ENCODE assay signal across 8 cellular contexts in genomic region chr15:67838789-67839332, GRCh38. TPM values are rescaled to one million over a fixed set of nuclear protein-coding genes. Genes with fewer than 3 reads are reported as not detected.
DNase-seq lines count a peak whose midpoint lies in the region; ATAC-seq, FAIRE-seq and TF ChIP-seq lines count a peak whose summit lies in the region.

No MANE protein-coding gene starts in this region.

- peak overlapping the region in 2 of 3 donors; percentile 51 to 94 for H3K27ac Mint-ChIP-seq in CD4-positive, CD25-positive, alpha-beta regulatory T cell
- H3K27ac Mint-ChIP-seq in osteocyte (ENCODE audit: unreplicated experiment) = peak overlapping the region; percentile 93

- H3K9me3 ChIP-seq in CD4-positive, CD25-positive, alpha-beta regulatory T cell (ENCODE audit: control insufficient read depth in 2 of 2, low read length in 2 of 2) = no peaks in the 10 kb centered on the region
- H3K9me3 ChIP-seq in heart left ventricle = no peaks in the 10 kb centered on the region

- ATAC-seq in CD4-positive, CD25-positive, alpha-beta regulatory T cell (ENCODE audit: low read depth in 2 of 2) = no peak
- no peak for ATAC-seq in activated T-cell treated with anti-CD3 and anti-CD28 coated beads, Interleukin-2, amount 50 U/mL, for 4 hours
- ATAC-seq in heart left ventricle = peak; percentile 38 to 60 (median 58)
- ATAC-seq in HG02840 (IDR thresholded peaks at IDR 0.05; ENCODE audit: low FRiP score, unreplicated experiment) = no peak

- TF ChIP-seq RAD21 in Ishikawa (IDR thresholded peaks at IDR 0.05; ENCODE audit: low read depth) = no peak

- H3K4me3 ChIP-seq in CD4-positive, CD25-positive, alpha-beta regulatory T cell (ENCODE audit: low read depth, low read length) = peak overlapping the region; percentile 98
- H3K4me3 ChIP-seq in heart left ventricle = peak overlapping the region in 10 of 12 donors; percentile 56 to 97 (median 88)

- no peak for TF ChIP-seq EP300 in Ishikawa (IDR thresholded peaks at IDR 0.05; ENCODE audit: borderline replicate concordance)

- no peak for FAIRE-seq in RCC 7860 (lab: Jason Lieb, UNC)

- peak overlapping the region; percentile 93 for H3K27ac ChIP-seq in CD4-positive, CD25-positive, alpha-beta regulatory T cell (ENCODE audit: insufficient read depth, low read length, poor library complexity, severe bottlenecking)
- peak overlapping the region in 7 of 12 donors; percentile 12 to 99 (median 97) for H3K27ac ChIP-seq in heart left ventricle

- H3K36me3 ChIP-seq in CD4-positive, CD25-positive, alpha-beta regulatory T cell (ENCODE audit: control insufficient read depth, insufficient read depth, low read length) = no peaks in the 10 kb centered on the region
- H3K36me3 ChIP-seq in heart left ventricle = no peaks in the 10 kb centered on the region

- TF ChIP-seq CTCF in heart left ventricle (IDR thresholded peaks at IDR 0.05) = no peak
- no peak for TF ChIP-seq CTCF in osteocyte (IDR thresholded peaks at IDR 0.05)
- TF ChIP-seq CTCF in GM10266 (IDR thresholded peaks at IDR 0.05; ENCODE audit: control insufficient read depth, insufficient read depth, low read depth, missing control alignments) = no peak

- peak overlapping the region; percentile 68 to 98 (median 88) for H3K4me3 Mint-ChIP-seq in CD4-positive, CD25-positive, alpha-beta regulatory T cell
- peak overlapping the region; percentile 24 for H3K4me3 Mint-ChIP-seq in activated T-cell treated with anti-CD3 and anti-CD28 coated beads, Interleukin-2, amount 50 U/mL, for 4 hours
- peak overlapping the region; percentile 56 for H3K4me3 Mint-ChIP-seq in osteocyte (ENCODE audit: unreplicated experiment)

- WGBS in heart left ventricle, 4 donors = 4 to 13% (median 10%) methylated on average over 22 to 25 of the region's 25 CpGs

- no peak for TF ChIP-seq POLR2A in heart left ventricle (IDR thresholded peaks at IDR 0.05)

- peaks cover 62% of the 10 kb centered on the region for H3K27me3 Mint-ChIP-seq in CD4-positive, CD25-positive, alpha-beta regulatory T cell
- H3K27me3 Mint-ChIP-seq in activated T-cell treated with anti-CD3 and anti-CD28 coated beads, Interleukin-2, amount 50 U/mL, for 4 hours (ENCODE audit: low read depth) = peaks cover 23% of the 10 kb centered on the region
- peaks cover 28% of the 10 kb centered on the region for H3K27me3 Mint-ChIP-seq in osteocyte (ENCODE audit: unreplicated experiment)

- intact Hi-C loops in heart left ventricle (cut with DNase I) = loop anchor here (2.0 to 10.0 kb wide), 10 partner anchors 294 to 894 kb away; partner anchors contain the start of genes C15orf61 (in 6 of the 10), MAP2K5 (in 3 of the 10), AAGAB (in 1 of the 10) and IQCH (in 1 of the 10)

- H3K4me1 ChIP-seq in CD4-positive, CD25-positive, alpha-beta regulatory T cell (ENCODE audit: control insufficient read depth, insufficient read depth, low read length, poor library complexity, severe bottlenecking) = peaks cover 46% of the 10 kb centered on the region
- peaks cover 0 to 50% (median 40%) of the 10 kb centered on the region in 12 donors for H3K4me1 ChIP-seq in heart left ventricle

- H3K9me3 Mint-ChIP-seq in CD4-positive, CD25-positive, alpha-beta regulatory T cell = peaks cover 0 to 5% (median 0%) of the 10 kb centered on the region in 7 donors
- H3K9me3 Mint-ChIP-seq in activated T-cell treated with anti-CD3 and anti-CD28 coated beads, Interleukin-2, amount 50 U/mL, for 4 hours = no peaks in the 10 kb centered on the region
- H3K9me3 Mint-ChIP-seq in osteocyte (ENCODE audit: unreplicated experiment) = no peaks in the 10 kb centered on the region

- peaks cover 5% of the 10 kb centered on the region for H3K36me3 Mint-ChIP-seq in CD4-positive, CD25-positive, alpha-beta regulatory T cell
- H3K36me3 Mint-ChIP-seq in activated T-cell treated with anti-CD3 and anti-CD28 coated beads, Interleukin-2, amount 50 U/mL, for 4 hours (ENCODE audit: insufficient read depth) = no peaks in the 10 kb centered on the region
- no peaks in the 10 kb centered on the region for H3K36me3 Mint-ChIP-seq in osteocyte (ENCODE audit: unreplicated experiment)

- no peak for DNase-seq in CD4-positive, CD25-positive, alpha-beta regulatory T cell
- DNase-seq in activated T-cell treated with anti-CD3 and anti-CD28 coated beads, Interleukin-2, amount 50 U/mL, for 4 hours = no peak
- DNase-seq in heart left ventricle = peak in 4 of 5 donors; percentile 42 to 84 (median 70)
- no peak for DNase-seq in osteocyte (ENCODE audit: extremely low spot score, unreplicated experiment)
- no peak for DNase-seq in RCC 7860 (ENCODE audit: low spot score)
- DNase-seq in GM10266 (ENCODE audit: extremely low spot score) = no peak

- H3K27me3 ChIP-seq in CD4-positive, CD25-positive, alpha-beta regulatory T cell (ENCODE audit: control insufficient read depth, insufficient read depth, low read length) = peaks cover 6% of the 10 kb centered on the region
- peaks cover 4 to 24% (median 22%) of the 10 kb centered on the region in 9 donors for H3K27me3 ChIP-seq in heart left ventricle

- peaks cover 11 to 49% (median 22%) of the 10 kb centered on the region in 4 donors for H3K4me1 Mint-ChIP-seq in CD4-positive, CD25-positive, alpha-beta regulatory T cell
- peaks cover 36% of the 10 kb centered on the region for H3K4me1 Mint-ChIP-seq in activated T-cell treated with anti-CD3 and anti-CD28 coated beads, Interleukin-2, amount 50 U/mL, for 4 hours (ENCODE audit: low read depth)
- peaks cover 54% of the 10 kb centered on the region for H3K4me1 Mint-ChIP-seq in osteocyte (ENCODE audit: unreplicated experiment)

TF ChIP-seq in Ishikawa, 13 proteins besides CTCF, POLR2A, EP300 and RAD21:
- TF ChIP-seq NFIC (IDR thresholded peaks at IDR 0.05) (no peak), TEAD4 (IDR thresholded peaks at IDR 0.05) (no peak), FOXM1 (IDR thresholded peaks at IDR 0.05; ENCODE audit: borderline replicate concordance, low read depth) (no peak), USF1 (IDR thresholded peaks at IDR 0.05) (0 out of 2 replicates have a peak, but pooled peaks have one; percentile 33), EGR1 (IDR thresholded peaks at IDR 0.05) (no peak), TAF1 (IDR thresholded peaks at IDR 0.05; ENCODE audit: low read depth) (no peak), YY1 (IDR thresholded peaks at IDR 0.05; ENCODE audit: low read depth) (no peak), TCF12 (IDR thresholded peaks at IDR 0.05; ENCODE audit: low read depth) (no peak), MAX (IDR thresholded peaks at IDR 0.05) (peak; percentile 93), CEBPB (IDR thresholded peaks at IDR 0.05) (no peak)

RNA-seq across cellular contexts. Expression of gene RNU6-1, which starts 1.0 kb away (rescaled TPM):
- not detected for total RNA-seq in CD4-positive, CD25-positive, alpha-beta regulatory T cell
- polyA plus RNA-seq in CD4-positive, CD25-positive, alpha-beta regulatory T cell = not detected
- not detected for total RNA-seq in activated T-cell treated with anti-CD3 and anti-CD28 coated beads, Interleukin-2, amount 50 U/mL, for 4 hours
- total RNA-seq in heart left ventricle = not detected
- polyA plus RNA-seq in heart left ventricle = not detected
- total RNA-seq in osteocyte = not detected in 2 replicates

RNA-seq across cellular contexts. Expression of gene SKOR1, which starts 13.6 kb away (rescaled TPM):
- 2.5 TPM for total RNA-seq in CD4-positive, CD25-positive, alpha-beta regulatory T cell
- not detected for polyA plus RNA-seq in CD4-positive, CD25-positive, alpha-beta regulatory T cell
- total RNA-seq in activated T-cell treated with anti-CD3 and anti-CD28 coated beads, Interleukin-2, amount 50 U/mL, for 4 hours = under 1 TPM; 0.15 to 0.34 (median 0.33) TPM
- total RNA-seq in heart left ventricle (under 1 TPM in 7 of 9 donors, not detected in 2; 0.07 to 0.27 (median 0.18) TPM), osteocyte (0.42 and 0.48 TPM in 2 replicates)
- under 1 TPM; 0.23 to 0.26 TPM for polyA plus RNA-seq in heart left ventricle

Comparison
In these comparisons a context has a peak if more than half of its experiments do, and no peak if none do; other contexts are left out.
1. ATAC-seq: peak in heart left ventricle (4 of 4); none in CD4-positive, CD25-positive, alpha-beta regulatory T cell (0 of 2), activated T-cell treated with anti-CD3 and anti-CD28 coated beads, Interleukin-2, amount 50 U/mL, for 4 hours (0 of 2) and HG02840 (single experiment).
2. DNase-seq: peak in heart left ventricle (4 of 5); none in CD4-positive, CD25-positive, alpha-beta regulatory T cell (0 of 3), activated T-cell treated with anti-CD3 and anti-CD28 coated beads, Interleukin-2, amount 50 U/mL, for 4 hours (single experiment), osteocyte (single experiment), RCC 7860 (single experiment) and GM10266 (single experiment).
3. H3K4me3 Mint-ChIP-seq: peak in every context shown above with its lines; median percentile 88 in CD4-positive, CD25-positive, alpha-beta regulatory T cell; 56 in osteocyte; 24 in activated T-cell treated with anti-CD3 and anti-CD28 coated beads, Interleukin-2, amount 50 U/mL, for 4 hours.